13 cellular contexts compared by ENCODE assay signal in genomic region chr14:50025776-50026175, GRCh38.
DNase-seq lines count a peak whose midpoint lies in the region; ATAC-seq and TF ChIP-seq lines count a peak whose summit lies in the region.
"Had no signal": no experiment of that assay in that cellular context is flagged by ENCODE, and none has a peak within 500 bp of the region (broad histone marks: within the 10 kb centered on the region; RNA-seq: fewer than 3 reads in every experiment).

No MANE protein-coding gene starts in this region.

- intact Hi-C loops in Panc1 (cut with micrococcal nuclease; ENCODE audit: unreplicated experiment) (no loop called here), esophagus squamous epithelium (cut with DNase I) (no loop called here)

- H3K36me3 Mint-ChIP-seq in nephron progenitor cell (ENCODE audit: low read depth) = no peaks in the 10 kb centered on the region

- ATAC-seq in Panc1 = no peak
- ATAC-seq in GM21723 (IDR thresholded peaks at IDR 0.05; ENCODE audit: unreplicated experiment) = no peak

- no peak overlapping the region for H3K27ac ChIP-seq in HEK293 (ENCODE audit: extremely low read depth, low read depth, low read length)
- H3K27ac ChIP-seq in Panc1 (ENCODE audit: low read length) = peak overlapping the region; percentile 89
- no peak overlapping the region for H3K27ac ChIP-seq in esophagus squamous epithelium
- H3K27ac ChIP-seq: C4-2B, testis had no signal

- H3K4me1 ChIP-seq in HEK293 (ENCODE audit: control insufficient read depth, insufficient read depth, low read length) = no peaks in the 10 kb centered on the region
- H3K4me1 ChIP-seq in Panc1 (ENCODE audit: control insufficient read depth, insufficient read depth, low read length) = peaks cover 12% of the 10 kb centered on the region
- peaks cover 0 to 26% (median 7%) of the 10 kb centered on the region in 3 donors for H3K4me1 ChIP-seq in esophagus squamous epithelium
- H3K4me1 ChIP-seq: testis had no signal

- 80 to 83% methylated on average over 2 of the region's 2 CpGs for WGBS in esophagus squamous epithelium, 2 donors

- POLR2A ChIA-PET in HEK293 (lab: Yijun Ruan, JAX) (no interaction called here), Panc1 (lab: Charles Lee) (no interaction called here)

- no peaks in the 10 kb centered on the region for H3K36me3 ChIP-seq in HEK293 (ENCODE audit: control insufficient read depth in 2 of 2, insufficient read depth in 1 of 2, low read length in 2 of 2)
- no peaks in the 10 kb centered on the region for H3K36me3 ChIP-seq in Panc1 (ENCODE audit: control insufficient read depth, insufficient read depth, low read length)
- no peaks in the 10 kb centered on the region for H3K36me3 ChIP-seq in esophagus squamous epithelium

- in situ Hi-C loops in Panc1 (cut with HindIII; ENCODE audit: low pct_unique_long_range_greater_than_20kb, low sequenced_read_pairs) = no loop called here

- no peak overlapping the region for H3K27ac Mint-ChIP-seq in nephron progenitor cell
- H3K27ac Mint-ChIP-seq: activated CD4-positive, alpha-beta T cell treated with anti-CD3 and anti-CD28 coated beads, Interleukin-2, amount 10 ng/mL, durations not matched to agents 7 days and 5 days had no signal

- no peak for TF ChIP-seq CTCF in HEK293 (tag by site-specific recombination; IDR thresholded peaks at IDR 0.05)
- no peak for TF ChIP-seq CTCF in Panc1 (IDR thresholded peaks at IDR 0.05)
- TF ChIP-seq CTCF in nephron progenitor cell (IDR thresholded peaks at IDR 0.05) = no peak
- TF ChIP-seq CTCF in esophagus squamous epithelium (IDR thresholded peaks at IDR 0.05) = no peak

- H3K9me3 ChIP-seq in HEK293 (ENCODE audit: control insufficient read depth, insufficient read depth, low read depth, low read length) = no peaks in the 10 kb centered on the region
- H3K9me3 ChIP-seq in Panc1 (ENCODE audit: control insufficient read depth, insufficient read depth, low read depth, low read length) = peaks cover 16% of the 10 kb centered on the region
- H3K9me3 ChIP-seq in esophagus squamous epithelium = peaks cover 0 to 13% (median 8%) of the 10 kb centered on the region in 3 donors
- H3K9me3 ChIP-seq: testis had no signal

- CTCF ChIA-PET in HEK293 (lab: Yijun Ruan, JAX) (no interaction called here), Panc1 (lab: Charles Lee) (no interaction called here)

- H3K27me3 Mint-ChIP-seq in nephron progenitor cell (ENCODE audit: low read depth, poor library complexity) = peaks cover 12% of the 10 kb centered on the region
- H3K27me3 Mint-ChIP-seq: activated CD4-positive, alpha-beta T cell treated with anti-CD3 and anti-CD28 coated beads, Interleukin-2, amount 10 ng/mL, durations not matched to agents 7 days and 5 days had no signal

- no peak overlapping the region for H3K4me3 Mint-ChIP-seq in nephron progenitor cell
- H3K4me3 Mint-ChIP-seq: activated CD4-positive, alpha-beta T cell treated with anti-CD3 and anti-CD28 coated beads, Interleukin-2, amount 10 ng/mL, durations not matched to agents 7 days and 5 days had no signal

- H3K4me3 ChIP-seq in HEK293 (ENCODE audit: low read depth, low read length) (no peak overlapping the region), Panc1 (ENCODE audit: low read depth in 2 of 2, low read length in 2 of 2) (no peak overlapping the region), esophagus squamous epithelium (no peak overlapping the region)
- H3K4me3 ChIP-seq: smooth muscle cell, testis had no signal

- TF ChIP-seq POLR2A in erythroblast (IDR thresholded peaks at IDR 0.05; ENCODE audit: low read length) (no peak), esophagus squamous epithelium (IDR thresholded peaks at IDR 0.05) (no peak)

- H3K9me3 Mint-ChIP-seq in nephron progenitor cell = peaks cover 15% of the 10 kb centered on the region

- no peaks in the 10 kb centered on the region for H3K4me1 Mint-ChIP-seq in nephron progenitor cell

- BruUV-seq in Panc1 (replicated peaks; lab: Mats Ljungman, UMichigan) = no TSS peak

- H3K27me3 ChIP-seq in Panc1 (ENCODE audit: control insufficient read depth, insufficient read depth, low read length) (no peaks in the 10 kb centered on the region), esophagus squamous epithelium (no peaks in the 10 kb centered on the region)
- H3K27me3 ChIP-seq: testis had no signal

- DNase-seq in DMS 273 (lab: John Stamatoyannopoulos, UW; ENCODE audit: unreplicated experiment) (peak; percentile 93), Panc1 (ENCODE audit: low read depth, low spot score) (no peak), erythroblast (lab: John Stamatoyannopoulos, UW) (peak; percentile 41 to 56), nephron progenitor cell (no peak), esophagus squamous epithelium (lab: John Stamatoyannopoulos, UW) (no peak), NCI-H748 treated with DMSO at 0.1 percent for 48 hours (lab: John Stamatoyannopoulos, UW) (no peak)
- DNase-seq: activated CD4-positive, alpha-beta T cell treated with anti-CD3 and anti-CD28 coated beads, Interleukin-2, amount 10 ng/mL, durations not matched to agents 7 days and 5 days; nucleus accumbens; testis had no signal

TF ChIP-seq in HEK293, 187 proteins besides CTCF, POLR2A, EP300 and RAD21:
- TF ChIP-seq HOXA7 (CRISPR knock-in tag; IDR thresholded peaks at IDR 0.05; ENCODE audit: borderline replicate concordance) (no peak), ZSCAN5A (tag by site-specific recombination; IDR thresholded peaks at IDR 0.05) (no peak), SETDB1 (IDR thresholded peaks at IDR 0.05; ENCODE audit: insufficient read length, low read length) (peak; percentile 60)

Comparison
In these comparisons a context has a peak if more than half of its experiments do, and no peak if none do; other contexts are left out.
1. DNase-seq: peak in DMS 273 (single experiment) and erythroblast (2 of 2); none in Panc1 (single experiment), nephron progenitor cell (single experiment), esophagus squamous epithelium (single experiment) and NCI-H748 treated with DMSO at 0.1 percent for 48 hours (single experiment).